Comparison of ENCODE assay signal across 1 cellular context in the genomic region with DNA sequence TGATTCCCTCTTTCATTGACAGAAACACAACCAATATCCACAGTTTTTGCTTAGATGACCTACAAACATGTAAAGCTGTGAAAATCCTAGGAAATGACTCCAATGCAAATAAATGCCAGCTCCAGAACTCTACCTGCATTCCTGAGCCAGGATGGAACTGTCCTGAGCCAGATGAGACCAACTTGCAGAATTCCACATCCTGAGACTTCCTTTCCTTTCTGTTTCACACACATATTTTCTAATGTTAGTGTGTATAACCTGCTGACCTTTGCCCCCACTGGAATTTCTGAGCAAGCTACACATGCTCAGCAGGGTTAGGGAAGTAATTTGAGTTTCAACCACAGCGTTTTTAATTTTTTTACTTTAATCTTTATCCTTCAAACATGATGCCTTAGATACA.
TF ChIP-seq lines count a peak whose summit lies in the region.

No MANE protein-coding gene starts in this region.

TF ChIP-seq in HepG2, 621 proteins besides CTCF, POLR2A, EP300 and RAD21 (continued from another document and continues in another):
- TF ChIP-seq, protein P1, sequence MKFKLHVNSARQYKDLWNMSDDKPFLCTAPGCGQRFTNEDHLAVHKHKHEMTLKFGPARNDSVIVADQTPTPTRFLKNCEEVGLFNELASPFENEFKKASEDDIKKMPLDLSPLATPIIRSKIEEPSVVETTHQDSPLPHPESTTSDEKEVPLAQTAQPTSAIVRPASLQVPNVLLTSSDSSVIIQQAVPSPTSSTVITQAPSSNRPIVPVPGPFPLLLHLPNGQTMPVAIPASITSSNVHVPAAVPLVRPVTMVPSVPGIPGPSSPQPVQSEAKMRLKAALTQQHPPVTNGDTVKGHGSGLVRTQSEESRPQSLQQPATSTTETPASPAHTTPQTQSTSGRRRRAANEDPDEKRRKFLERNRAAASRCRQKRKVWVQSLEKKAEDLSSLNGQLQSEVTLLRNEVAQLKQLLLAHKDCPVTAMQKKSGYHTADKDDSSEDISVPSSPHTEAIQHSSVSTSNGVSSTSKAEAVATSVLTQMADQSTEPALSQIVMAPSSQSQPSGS (CRISPR knock-in tag; IDR thresholded peaks at IDR 0.05) = 0 out of 2 replicates have a peak, but pooled peaks have one; percentile 22
- no peak for TF ChIP-seq HIVEP1 (CRISPR knock-in tag; IDR thresholded peaks at IDR 0.05)
- TF ChIP-seq NR2C2 (CRISPR knock-in tag; IDR thresholded peaks at IDR 0.05; ENCODE audit: borderline replicate concordance) = peak; percentile 79; the same call in 1 of the 2 replicates
- TF ChIP-seq MZF1 (CRISPR knock-in tag; IDR thresholded peaks at IDR 0.05; ENCODE audit: borderline replicate concordance) = no peak
- TF ChIP-seq NFIC (IDR thresholded peaks at IDR 0.05; ENCODE audit: low read length) = no peak; the same call in 1 of the 2 replicates
- TF ChIP-seq, protein P2, sequence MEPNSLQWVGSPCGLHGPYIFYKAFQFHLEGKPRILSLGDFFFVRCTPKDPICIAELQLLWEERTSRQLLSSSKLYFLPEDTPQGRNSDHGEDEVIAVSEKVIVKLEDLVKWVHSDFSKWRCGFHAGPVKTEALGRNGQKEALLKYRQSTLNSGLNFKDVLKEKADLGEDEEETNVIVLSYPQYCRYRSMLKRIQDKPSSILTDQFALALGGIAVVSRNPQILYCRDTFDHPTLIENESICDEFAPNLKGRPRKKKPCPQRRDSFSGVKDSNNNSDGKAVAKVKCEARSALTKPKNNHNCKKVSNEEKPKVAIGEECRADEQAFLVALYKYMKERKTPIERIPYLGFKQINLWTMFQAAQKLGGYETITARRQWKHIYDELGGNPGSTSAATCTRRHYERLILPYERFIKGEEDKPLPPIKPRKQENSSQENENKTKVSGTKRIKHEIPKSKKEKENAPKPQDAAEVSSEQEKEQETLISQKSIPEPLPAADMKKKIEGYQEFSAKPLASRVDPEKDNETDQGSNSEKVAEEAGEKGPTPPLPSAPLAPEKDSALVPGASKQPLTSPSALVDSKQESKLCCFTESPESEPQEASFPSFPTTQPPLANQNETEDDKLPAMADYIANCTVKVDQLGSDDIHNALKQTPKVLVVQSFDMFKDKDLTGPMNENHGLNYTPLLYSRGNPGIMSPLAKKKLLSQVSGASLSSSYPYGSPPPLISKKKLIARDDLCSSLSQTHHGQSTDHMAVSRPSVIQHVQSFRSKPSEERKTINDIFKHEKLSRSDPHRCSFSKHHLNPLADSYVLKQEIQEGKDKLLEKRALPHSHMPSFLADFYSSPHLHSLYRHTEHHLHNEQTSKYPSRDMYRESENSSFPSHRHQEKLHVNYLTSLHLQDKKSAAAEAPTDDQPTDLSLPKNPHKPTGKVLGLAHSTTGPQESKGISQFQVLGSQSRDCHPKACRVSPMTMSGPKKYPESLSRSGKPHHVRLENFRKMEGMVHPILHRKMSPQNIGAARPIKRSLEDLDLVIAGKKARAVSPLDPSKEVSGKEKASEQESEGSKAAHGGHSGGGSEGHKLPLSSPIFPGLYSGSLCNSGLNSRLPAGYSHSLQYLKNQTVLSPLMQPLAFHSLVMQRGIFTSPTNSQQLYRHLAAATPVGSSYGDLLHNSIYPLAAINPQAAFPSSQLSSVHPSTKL (CRISPR knock-in tag; IDR thresholded peaks at IDR 0.05) = peak; percentile 70
- TF ChIP-seq NFKB2 (CRISPR knock-in tag; IDR thresholded peaks at IDR 0.05; ENCODE audit: borderline replicate concordance) = no peak
- peak; percentile 35; the same call in 1 of the 2 replicates for TF ChIP-seq SOX5 (CRISPR knock-in tag; IDR thresholded peaks at IDR 0.05; ENCODE audit: borderline replicate concordance)
- peak; percentile 71 for TF ChIP-seq HNF4A (CRISPR knock-in tag; IDR thresholded peaks at IDR 0.05)
- TF ChIP-seq ZNF543 (CRISPR knock-in tag; IDR thresholded peaks at IDR 0.05) = no peak
- TF ChIP-seq, protein P3, sequence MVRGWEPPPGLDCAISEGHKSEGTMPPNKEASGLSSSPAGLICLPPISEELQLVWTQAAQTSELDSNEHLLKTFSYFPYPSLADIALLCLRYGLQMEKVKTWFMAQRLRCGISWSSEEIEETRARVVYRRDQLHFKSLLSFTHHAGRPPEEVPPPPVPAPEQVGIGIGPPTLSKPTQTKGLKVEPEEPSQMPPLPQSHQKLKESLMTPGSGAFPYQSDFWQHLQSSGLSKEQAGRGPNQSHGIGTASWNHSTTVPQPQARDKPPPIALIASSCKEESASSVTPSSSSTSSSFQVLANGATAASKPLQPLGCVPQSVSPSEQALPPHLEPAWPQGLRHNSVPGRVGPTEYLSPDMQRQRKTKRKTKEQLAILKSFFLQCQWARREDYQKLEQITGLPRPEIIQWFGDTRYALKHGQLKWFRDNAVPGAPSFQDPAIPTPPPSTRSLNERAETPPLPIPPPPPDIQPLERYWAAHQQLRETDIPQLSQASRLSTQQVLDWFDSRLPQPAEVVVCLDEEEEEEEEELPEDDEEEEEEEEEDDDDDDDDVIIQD (CRISPR knock-in tag; IDR thresholded peaks at IDR 0.05; ENCODE audit: low read depth) = peak; percentile 22; the same call in 1 of the 2 replicates
- TF ChIP-seq, protein P4, sequence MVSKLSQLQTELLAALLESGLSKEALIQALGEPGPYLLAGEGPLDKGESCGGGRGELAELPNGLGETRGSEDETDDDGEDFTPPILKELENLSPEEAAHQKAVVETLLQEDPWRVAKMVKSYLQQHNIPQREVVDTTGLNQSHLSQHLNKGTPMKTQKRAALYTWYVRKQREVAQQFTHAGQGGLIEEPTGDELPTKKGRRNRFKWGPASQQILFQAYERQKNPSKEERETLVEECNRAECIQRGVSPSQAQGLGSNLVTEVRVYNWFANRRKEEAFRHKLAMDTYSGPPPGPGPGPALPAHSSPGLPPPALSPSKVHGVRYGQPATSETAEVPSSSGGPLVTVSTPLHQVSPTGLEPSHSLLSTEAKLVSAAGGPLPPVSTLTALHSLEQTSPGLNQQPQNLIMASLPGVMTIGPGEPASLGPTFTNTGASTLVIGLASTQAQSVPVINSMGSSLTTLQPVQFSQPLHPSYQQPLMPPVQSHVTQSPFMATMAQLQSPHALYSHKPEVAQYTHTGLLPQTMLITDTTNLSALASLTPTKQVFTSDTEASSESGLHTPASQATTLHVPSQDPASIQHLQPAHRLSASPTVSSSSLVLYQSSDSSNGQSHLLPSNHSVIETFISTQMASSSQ (IDR thresholded peaks at IDR 0.05; ENCODE audit: low read depth) = no peak
- TF ChIP-seq, protein P4 (CRISPR knock-in tag; IDR thresholded peaks at IDR 0.05; ENCODE audit: borderline replicate concordance) = no peak
- TF ChIP-seq, protein P5, sequence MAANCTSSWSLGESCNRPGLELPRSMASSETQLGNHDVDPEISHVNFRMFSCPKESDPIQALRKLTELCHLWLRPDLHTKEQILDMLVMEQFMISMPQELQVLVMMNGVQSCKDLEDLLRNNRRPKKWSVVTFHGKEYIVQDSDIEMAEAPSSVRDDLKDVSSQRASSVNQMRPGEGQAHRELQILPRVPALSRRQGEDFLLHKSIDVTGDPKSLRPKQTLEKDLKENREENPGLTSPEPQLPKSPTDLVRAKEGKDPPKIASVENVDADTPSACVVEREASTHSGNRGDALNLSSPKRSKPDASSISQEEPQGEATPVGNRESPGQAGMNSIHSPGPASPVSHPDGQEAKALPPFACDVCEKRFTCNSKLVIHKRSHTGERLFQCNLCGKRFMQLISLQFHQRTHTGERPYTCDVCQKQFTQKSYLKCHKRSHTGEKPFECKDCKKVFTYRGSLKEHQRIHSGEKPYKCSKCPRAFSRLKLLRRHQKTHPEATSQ (CRISPR knock-in tag; IDR thresholded peaks at IDR 0.05; ENCODE audit: borderline replicate concordance) = 0 out of 2 replicates have a peak, but pooled peaks have one; percentile 53
- 0 out of 2 replicates have a peak, but pooled peaks have one; percentile 33 for TF ChIP-seq RARA (CRISPR knock-in tag; IDR thresholded peaks at IDR 0.05)
- no peak for TF ChIP-seq ZFYVE20 (CRISPR knock-in tag; IDR thresholded peaks at IDR 0.05; ENCODE audit: borderline replicate concordance, low read depth)
- no peak for TF ChIP-seq ZNF614 (CRISPR knock-in tag; IDR thresholded peaks at IDR 0.05; ENCODE audit: borderline replicate concordance)
- TF ChIP-seq, protein P6, sequence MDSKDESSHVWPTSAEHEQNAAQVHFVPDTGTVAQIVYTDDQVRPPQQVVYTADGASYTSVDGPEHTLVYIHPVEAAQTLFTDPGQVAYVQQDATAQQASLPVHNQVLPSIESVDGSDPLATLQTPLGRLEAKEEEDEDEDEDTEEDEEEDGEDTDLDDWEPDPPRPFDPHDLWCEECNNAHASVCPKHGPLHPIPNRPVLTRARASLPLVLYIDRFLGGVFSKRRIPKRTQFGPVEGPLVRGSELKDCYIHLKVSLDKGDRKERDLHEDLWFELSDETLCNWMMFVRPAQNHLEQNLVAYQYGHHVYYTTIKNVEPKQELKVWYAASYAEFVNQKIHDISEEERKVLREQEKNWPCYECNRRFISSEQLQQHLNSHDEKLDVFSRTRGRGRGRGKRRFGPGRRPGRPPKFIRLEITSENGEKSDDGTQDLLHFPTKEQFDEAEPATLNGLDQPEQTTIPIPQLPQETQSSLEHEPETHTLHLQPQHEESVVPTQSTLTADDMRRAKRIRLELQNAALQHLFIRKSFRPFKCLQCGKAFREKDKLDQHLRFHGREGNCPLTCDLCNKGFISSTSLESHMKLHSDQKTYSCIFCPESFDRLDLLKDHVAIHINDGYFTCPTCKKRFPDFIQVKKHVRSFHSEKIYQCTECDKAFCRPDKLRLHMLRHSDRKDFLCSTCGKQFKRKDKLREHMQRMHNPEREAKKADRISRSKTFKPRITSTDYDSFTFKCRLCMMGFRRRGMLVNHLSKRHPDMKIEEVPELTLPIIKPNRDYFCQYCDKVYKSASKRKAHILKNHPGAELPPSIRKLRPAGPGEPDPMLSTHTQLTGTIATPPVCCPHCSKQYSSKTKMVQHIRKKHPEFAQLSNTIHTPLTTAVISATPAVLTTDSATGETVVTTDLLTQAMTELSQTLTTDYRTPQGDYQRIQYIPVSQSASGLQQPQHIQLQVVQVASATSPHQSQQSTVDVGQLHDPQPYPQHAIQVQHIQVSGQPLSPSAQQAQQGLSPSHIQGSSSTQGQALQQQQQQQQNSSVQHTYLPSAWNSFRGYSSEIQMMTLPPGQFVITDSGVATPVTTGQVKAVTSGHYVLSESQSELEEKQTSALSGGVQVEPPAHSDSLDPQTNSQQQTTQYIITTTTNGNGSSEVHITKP (CRISPR knock-in tag; IDR thresholded peaks at IDR 0.05; ENCODE audit: low read depth) = peak; percentile 95
- TF ChIP-seq KAT8 (CRISPR knock-in tag; IDR thresholded peaks at IDR 0.05) = peak; percentile 71
- no peak for TF ChIP-seq FOXA1 (IDR thresholded peaks at IDR 0.05)
- 0 out of 2 replicates have a peak, but pooled peaks have one; percentile 19 for TF ChIP-seq FOXA1 (CRISPR knock-in tag; IDR thresholded peaks at IDR 0.05)
- TF ChIP-seq, protein P7, sequence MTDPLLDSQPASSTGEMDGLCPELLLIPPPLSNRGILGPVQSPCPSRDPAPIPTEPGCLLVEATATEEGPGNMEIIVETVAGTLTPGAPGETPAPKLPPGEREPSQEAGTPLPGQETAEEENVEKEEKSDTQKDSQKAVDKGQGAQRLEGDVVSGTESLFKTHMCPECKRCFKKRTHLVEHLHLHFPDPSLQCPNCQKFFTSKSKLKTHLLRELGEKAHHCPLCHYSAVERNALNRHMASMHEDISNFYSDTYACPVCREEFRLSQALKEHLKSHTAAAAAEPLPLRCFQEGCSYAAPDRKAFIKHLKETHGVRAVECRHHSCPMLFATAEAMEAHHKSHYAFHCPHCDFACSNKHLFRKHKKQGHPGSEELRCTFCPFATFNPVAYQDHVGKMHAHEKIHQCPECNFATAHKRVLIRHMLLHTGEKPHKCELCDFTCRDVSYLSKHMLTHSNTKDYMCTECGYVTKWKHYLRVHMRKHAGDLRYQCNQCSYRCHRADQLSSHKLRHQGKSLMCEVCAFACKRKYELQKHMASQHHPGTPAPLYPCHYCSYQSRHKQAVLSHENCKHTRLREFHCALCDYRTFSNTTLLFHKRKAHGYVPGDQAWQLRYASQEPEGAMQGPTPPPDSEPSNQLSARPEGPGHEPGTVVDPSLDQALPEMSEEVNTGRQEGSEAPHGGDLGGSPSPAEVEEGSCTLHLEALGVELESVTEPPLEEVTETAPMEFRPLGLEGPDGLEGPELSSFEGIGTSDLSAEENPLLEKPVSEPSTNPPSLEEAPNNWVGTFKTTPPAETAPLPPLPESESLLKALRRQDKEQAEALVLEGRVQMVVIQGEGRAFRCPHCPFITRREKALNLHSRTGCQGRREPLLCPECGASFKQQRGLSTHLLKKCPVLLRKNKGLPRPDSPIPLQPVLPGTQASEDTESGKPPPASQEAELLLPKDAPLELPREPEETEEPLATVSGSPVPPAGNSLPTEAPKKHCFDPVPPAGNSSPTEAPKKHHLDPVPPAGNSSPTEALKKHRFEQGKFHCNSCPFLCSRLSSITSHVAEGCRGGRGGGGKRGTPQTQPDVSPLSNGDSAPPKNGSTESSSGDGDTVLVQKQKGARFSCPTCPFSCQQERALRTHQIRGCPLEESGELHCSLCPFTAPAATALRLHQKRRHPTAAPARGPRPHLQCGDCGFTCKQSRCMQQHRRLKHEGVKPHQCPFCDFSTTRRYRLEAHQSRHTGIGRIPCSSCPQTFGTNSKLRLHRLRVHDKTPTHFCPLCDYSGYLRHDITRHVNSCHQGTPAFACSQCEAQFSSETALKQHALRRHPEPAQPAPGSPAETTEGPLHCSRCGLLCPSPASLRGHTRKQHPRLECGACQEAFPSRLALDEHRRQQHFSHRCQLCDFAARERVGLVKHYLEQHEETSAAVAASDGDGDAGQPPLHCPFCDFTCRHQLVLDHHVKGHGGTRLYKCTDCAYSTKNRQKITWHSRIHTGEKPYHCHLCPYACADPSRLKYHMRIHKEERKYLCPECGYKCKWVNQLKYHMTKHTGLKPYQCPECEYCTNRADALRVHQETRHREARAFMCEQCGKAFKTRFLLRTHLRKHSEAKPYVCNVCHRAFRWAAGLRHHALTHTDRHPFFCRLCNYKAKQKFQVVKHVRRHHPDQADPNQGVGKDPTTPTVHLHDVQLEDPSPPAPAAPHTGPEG (CRISPR knock-in tag; IDR thresholded peaks at IDR 0.05) = no peak
- no peak for TF ChIP-seq SETDB1 (CRISPR knock-in tag; IDR thresholded peaks at IDR 0.05; ENCODE audit: borderline replicate concordance)
- peak; percentile 11; the same call in 1 of the 2 replicates for TF ChIP-seq ETV5 (CRISPR knock-in tag; IDR thresholded peaks at IDR 0.05; ENCODE audit: borderline replicate concordance)
- TF ChIP-seq ZNF775 (CRISPR knock-in tag; IDR thresholded peaks at IDR 0.05; ENCODE audit: borderline replicate concordance) = no peak
- TF ChIP-seq, protein P8, sequence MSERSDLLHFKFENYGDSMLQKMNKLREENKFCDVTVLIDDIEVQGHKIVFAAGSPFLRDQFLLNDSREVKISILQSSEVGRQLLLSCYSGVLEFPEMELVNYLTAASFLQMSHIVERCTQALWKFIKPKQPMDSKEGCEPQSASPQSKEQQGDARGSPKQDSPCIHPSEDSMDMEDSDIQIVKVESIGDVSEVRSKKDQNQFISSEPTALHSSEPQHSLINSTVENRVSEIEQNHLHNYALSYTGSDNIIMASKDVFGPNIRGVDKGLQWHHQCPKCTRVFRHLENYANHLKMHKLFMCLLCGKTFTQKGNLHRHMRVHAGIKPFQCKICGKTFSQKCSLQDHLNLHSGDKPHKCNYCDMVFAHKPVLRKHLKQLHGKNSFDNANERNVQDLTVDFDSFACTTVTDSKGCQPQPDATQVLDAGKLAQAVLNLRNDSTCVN (CRISPR knock-in tag; IDR thresholded peaks at IDR 0.05; ENCODE audit: borderline replicate concordance) = peak; percentile 81; the same call in 1 of the 2 replicates
